ENCODE assay signal across 19 cellular contexts in the genomic region with DNA sequence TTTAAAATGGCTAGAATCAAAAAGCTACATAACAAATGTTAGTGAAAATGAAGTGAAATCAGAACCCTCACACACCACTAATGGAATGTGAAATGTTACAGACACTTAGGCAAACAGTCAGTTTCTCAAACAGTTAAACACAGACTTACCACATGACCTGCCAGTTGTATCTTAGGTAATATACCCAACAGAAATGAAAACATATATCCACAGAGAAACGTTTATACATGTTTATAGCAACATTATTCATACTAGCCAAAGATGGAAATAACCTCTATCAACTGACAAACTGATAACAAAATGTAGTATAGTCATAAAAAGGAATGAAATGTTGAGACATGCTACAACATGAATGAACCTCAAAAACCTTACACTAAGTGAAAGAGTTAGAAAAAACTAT.
"Had no signal": no experiment of that assay in that cellular context is flagged by ENCODE, and none has a peak within 500 bp of the region (broad histone marks: within the 10 kb centered on the region; RNA-seq: fewer than 3 reads in every experiment).

No MANE protein-coding gene starts in this region.

- H3K9ac ChIP-seq: SK-N-SH had no signal

- H3K4me2 ChIP-seq: SK-N-SH had no signal

- H3K27ac ChIP-seq: HL-60 had no signal

- DNase-seq: Karpas-422, KG1, MM.1S, NCI-H1092 treated with DMSO at 0.1 percent for 48 hours, NCI-H1436, NCI-H187, NCI-H2029, NCI-H2081 treated with DMSO at 0.1 percent for 48 hours, NCI-H2171, NCI-H226, NCI-H446, NCI-H510A, NCI-H524 treated with DMSO at 0.1 percent for 48 hours, NCI-H69, NCI-H774, RPMI8226, SHP77, SK-N-SH had no signal

- H3K9me3 ChIP-seq: SK-N-SH had no signal
